8 cellular contexts compared by ENCODE assay signal in genomic region chr1:63557365-63557987, GRCh38. TPM values are rescaled to one million over a fixed set of nuclear protein-coding genes. Genes with fewer than 3 reads are reported as not detected.
DNase-seq lines count a peak whose midpoint lies in the region; ATAC-seq and TF ChIP-seq lines count a peak whose summit lies in the region.

No MANE protein-coding gene starts in this region.

- intact Hi-C loops in activated CD4-positive, alpha-beta T cell treated with anti-CD3 and anti-CD28 coated beads for 36 hours (cut with DNase I, micrococcal nuclease), result loop anchor here in 1 of 2 experiments (5.0 kb wide), 1 partner anchor 690 kb away; no protein-coding TSS in a partner anchor
- intact Hi-C loops in activated naive CD4-positive, alpha-beta T cell treated with anti-CD3 and anti-CD28 coated beads for 36 hours (cut with micrococcal nuclease), result loop anchor here (5.0 kb wide), 1 partner anchor 685 kb away; no protein-coding TSS in a partner anchor
- intact Hi-C loops in activated T-helper 2 cell treated with anti-CD3 and anti-CD28 coated beads, Interferon-gamma antibody, Interleukin-2, Interleukin-4, amounts not matched to agents 10 μg/mL and 5 μg/mL and 100 μg/mL, durations not matched to agents 14 hours and 24 hours and 36 hours (cut with micrococcal nuclease), result no loop called here

- ATAC-seq in activated CD4-positive, alpha-beta T cell treated with anti-CD3 and anti-CD28 coated beads for 36 hours, result no peak
- ATAC-seq in HG03439 (IDR thresholded peaks at IDR 0.05; ENCODE audit: unreplicated experiment), result no peak

- CTCF ChIA-PET in activated CD4-positive, alpha-beta T cell treated with anti-CD3 and anti-CD28 coated beads for 36 hours (lab: Charles Lee), result interaction anchor here (1.0 to 2.6 kb wide), 5 partner anchors 18 to 692 kb away, joined by 3 to 10 read pairs (median 3); no protein-coding TSS in a partner anchor
- CTCF ChIA-PET in activated naive CD4-positive, alpha-beta T cell treated with anti-CD3 and anti-CD28 coated beads for 36 hours (lab: Charles Lee), result interaction anchor here (0.6 to 0.9 kb wide), 2 partner anchors 9 to 188 kb away, joined by 3 read pairs; no protein-coding TSS in a partner anchor

- H3K9me3 Mint-ChIP-seq in activated CD4-positive, alpha-beta T cell treated with anti-CD3 and anti-CD28 coated beads for 36 hours (ENCODE audit: low read depth), result no peaks in the 10 kb centered on the region
- no peaks in the 10 kb centered on the region for H3K9me3 Mint-ChIP-seq in activated naive CD4-positive, alpha-beta T cell treated with anti-CD3 and anti-CD28 coated beads for 36 hours
- H3K9me3 Mint-ChIP-seq in activated T-helper 2 cell treated with anti-CD3 and anti-CD28 coated beads, Interferon-gamma antibody, Interleukin-2, Interleukin-4, amounts not matched to agents 10 μg/mL and 5 μg/mL and 100 μg/mL, durations not matched to agents 14 hours and 24 hours and 36 hours, result no peaks in the 10 kb centered on the region

- POLR2A ChIA-PET in activated CD4-positive, alpha-beta T cell treated with anti-CD3 and anti-CD28 coated beads for 36 hours (lab: Charles Lee), result no interaction called here

- no peaks in the 10 kb centered on the region for H3K4me1 Mint-ChIP-seq in activated CD4-positive, alpha-beta T cell treated with anti-CD3 and anti-CD28 coated beads for 36 hours
- H3K4me1 Mint-ChIP-seq in activated naive CD4-positive, alpha-beta T cell treated with anti-CD3 and anti-CD28 coated beads for 36 hours (ENCODE audit: low read depth), result peaks cover 2% of the 10 kb centered on the region
- no peaks in the 10 kb centered on the region for H3K4me1 Mint-ChIP-seq in activated T-helper 2 cell treated with anti-CD3 and anti-CD28 coated beads, Interferon-gamma antibody, Interleukin-2, Interleukin-4, amounts not matched to agents 10 μg/mL and 5 μg/mL and 100 μg/mL, durations not matched to agents 14 hours and 24 hours and 36 hours (ENCODE audit: low read depth)

- peak; percentile 61 for TF ChIP-seq CTCF in LNCAP (IDR thresholded peaks at IDR 0.05)

- no peaks in the 10 kb centered on the region for H3K27me3 Mint-ChIP-seq in activated CD4-positive, alpha-beta T cell treated with anti-CD3 and anti-CD28 coated beads for 36 hours
- H3K27me3 Mint-ChIP-seq in activated naive CD4-positive, alpha-beta T cell treated with anti-CD3 and anti-CD28 coated beads for 36 hours (ENCODE audit: low read depth), result no peaks in the 10 kb centered on the region
- H3K27me3 Mint-ChIP-seq in activated T-helper 2 cell treated with anti-CD3 and anti-CD28 coated beads, Interferon-gamma antibody, Interleukin-2, Interleukin-4, amounts not matched to agents 10 μg/mL and 5 μg/mL and 100 μg/mL, durations not matched to agents 14 hours and 24 hours and 36 hours (ENCODE audit: low read depth), result no peaks in the 10 kb centered on the region

- peaks cover 4% of the 10 kb centered on the region for H3K36me3 Mint-ChIP-seq in activated CD4-positive, alpha-beta T cell treated with anti-CD3 and anti-CD28 coated beads for 36 hours (ENCODE audit: low read depth)
- peaks cover 9% of the 10 kb centered on the region for H3K36me3 Mint-ChIP-seq in activated naive CD4-positive, alpha-beta T cell treated with anti-CD3 and anti-CD28 coated beads for 36 hours (ENCODE audit: low read depth)
- H3K36me3 Mint-ChIP-seq in activated T-helper 2 cell treated with anti-CD3 and anti-CD28 coated beads, Interferon-gamma antibody, Interleukin-2, Interleukin-4, amounts not matched to agents 10 μg/mL and 5 μg/mL and 100 μg/mL, durations not matched to agents 14 hours and 24 hours and 36 hours (ENCODE audit: low read depth), result no peaks in the 10 kb centered on the region

- peak; percentile 44 for DNase-seq in activated CD4-positive, alpha-beta T cell treated with anti-CD3 and anti-CD28 coated beads for 36 hours
- DNase-seq in activated CD4-positive, alpha-beta T cell treated with anti-CD3 and anti-CD28 coated beads, Interleukin-2, amount 50 U/mL, for 4 hours, result no peak
- peak; percentile 52 for DNase-seq in activated naive CD4-positive, alpha-beta T cell treated with anti-CD3 and anti-CD28 coated beads for 36 hours
- peak; percentile 43 for DNase-seq in left kidney (ENCODE audit: low read depth, low spot score)
- DNase-seq in activated T-helper 2 cell treated with anti-CD3 and anti-CD28 coated beads, Interferon-gamma antibody, Interleukin-2, Interleukin-4, amounts not matched to agents 10 μg/mL and 5 μg/mL and 100 μg/mL, durations not matched to agents 14 hours and 24 hours and 36 hours (ENCODE audit: low spot score), result no peak
- DNase-seq in stimulated activated naive CD4-positive, alpha-beta T cell (lab: John Stamatoyannopoulos, UW), result no peak

- no peak overlapping the region for H3K27ac Mint-ChIP-seq in activated CD4-positive, alpha-beta T cell treated with anti-CD3 and anti-CD28 coated beads for 36 hours
- no peak overlapping the region for H3K27ac Mint-ChIP-seq in activated naive CD4-positive, alpha-beta T cell treated with anti-CD3 and anti-CD28 coated beads for 36 hours
- H3K27ac Mint-ChIP-seq in activated T-helper 2 cell treated with anti-CD3 and anti-CD28 coated beads, Interferon-gamma antibody, Interleukin-2, Interleukin-4, amounts not matched to agents 10 μg/mL and 5 μg/mL and 100 μg/mL, durations not matched to agents 14 hours and 24 hours and 36 hours, result no peak overlapping the region

- H3K4me3 Mint-ChIP-seq in activated CD4-positive, alpha-beta T cell treated with anti-CD3 and anti-CD28 coated beads for 36 hours, result no peak overlapping the region
- H3K4me3 Mint-ChIP-seq in activated naive CD4-positive, alpha-beta T cell treated with anti-CD3 and anti-CD28 coated beads for 36 hours, result no peak overlapping the region
- H3K4me3 Mint-ChIP-seq in activated T-helper 2 cell treated with anti-CD3 and anti-CD28 coated beads, Interferon-gamma antibody, Interleukin-2, Interleukin-4, amounts not matched to agents 10 μg/mL and 5 μg/mL and 100 μg/mL, durations not matched to agents 14 hours and 24 hours and 36 hours (ENCODE audit: low read depth), result no peak overlapping the region

RNA-seq across cellular contexts. Expression of gene EFCAB7, which starts 34.2 kb away (rescaled TPM):
- 1 to 10 TPM; 8.5 to 9.1 TPM for total RNA-seq in activated CD4-positive, alpha-beta T cell treated with anti-CD3 and anti-CD28 coated beads for 36 hours
- 1 to 10 TPM; 6.3 to 6.4 TPM for total RNA-seq in activated naive CD4-positive, alpha-beta T cell treated with anti-CD3 and anti-CD28 coated beads for 36 hours
- total RNA-seq in activated T-helper 2 cell treated with anti-CD3 and anti-CD28 coated beads, Interferon-gamma antibody, Interleukin-2, Interleukin-4, amounts not matched to agents 10 μg/mL and 5 μg/mL and 100 μg/mL, durations not matched to agents 14 hours and 24 hours and 36 hours, result 6.5 and 6.6 TPM in 2 replicates

RNA-seq across cellular contexts. Expression of gene ITGB3BP, which starts 34.5 kb away (rescaled TPM):
- 10 to 100 TPM; 81.8 to 81.9 TPM for total RNA-seq in activated CD4-positive, alpha-beta T cell treated with anti-CD3 and anti-CD28 coated beads for 36 hours
- total RNA-seq in activated naive CD4-positive, alpha-beta T cell treated with anti-CD3 and anti-CD28 coated beads for 36 hours, result 10 to 100 TPM; 59.1 to 59.7 TPM
- total RNA-seq in activated T-helper 2 cell treated with anti-CD3 and anti-CD28 coated beads, Interferon-gamma antibody, Interleukin-2, Interleukin-4, amounts not matched to agents 10 μg/mL and 5 μg/mL and 100 μg/mL, durations not matched to agents 14 hours and 24 hours and 36 hours, result 49.3 and 52.2 TPM in 2 replicates

RNA-seq across cellular contexts. Expression of gene PGM1, which starts 35.7 kb away (rescaled TPM):
- total RNA-seq in activated CD4-positive, alpha-beta T cell treated with anti-CD3 and anti-CD28 coated beads for 36 hours, result 10 to 100 TPM; 38.8 to 43.8 TPM
- total RNA-seq in activated naive CD4-positive, alpha-beta T cell treated with anti-CD3 and anti-CD28 coated beads for 36 hours, result 10 to 100 TPM; 25.3 to 27.5 TPM
- 61.8 and 62.0 TPM in 2 replicates for total RNA-seq in activated T-helper 2 cell treated with anti-CD3 and anti-CD28 coated beads, Interferon-gamma antibody, Interleukin-2, Interleukin-4, amounts not matched to agents 10 μg/mL and 5 μg/mL and 100 μg/mL, durations not matched to agents 14 hours and 24 hours and 36 hours

Comparison
In these comparisons a context has a peak if more than half of its experiments do, and no peak if none do; other contexts are left out.
1. DNase-seq: peak in activated CD4-positive, alpha-beta T cell treated with anti-CD3 and anti-CD28 coated beads for 36 hours (single experiment), activated naive CD4-positive, alpha-beta T cell treated with anti-CD3 and anti-CD28 coated beads for 36 hours (single experiment) and left kidney (single experiment); none in activated CD4-positive, alpha-beta T cell treated with anti-CD3 and anti-CD28 coated beads, Interleukin-2, amount 50 U/mL, for 4 hours (0 of 2), activated T-helper 2 cell treated with anti-CD3 and anti-CD28 coated beads, Interferon-gamma antibody, Interleukin-2, Interleukin-4, amounts not matched to agents 10 μg/mL and 5 μg/mL and 100 μg/mL, durations not matched to agents 14 hours and 24 hours and 36 hours (single experiment) and stimulated activated naive CD4-positive, alpha-beta T cell (0 of 6).